29 cellular contexts compared by ENCODE assay signal in the genomic region with DNA sequence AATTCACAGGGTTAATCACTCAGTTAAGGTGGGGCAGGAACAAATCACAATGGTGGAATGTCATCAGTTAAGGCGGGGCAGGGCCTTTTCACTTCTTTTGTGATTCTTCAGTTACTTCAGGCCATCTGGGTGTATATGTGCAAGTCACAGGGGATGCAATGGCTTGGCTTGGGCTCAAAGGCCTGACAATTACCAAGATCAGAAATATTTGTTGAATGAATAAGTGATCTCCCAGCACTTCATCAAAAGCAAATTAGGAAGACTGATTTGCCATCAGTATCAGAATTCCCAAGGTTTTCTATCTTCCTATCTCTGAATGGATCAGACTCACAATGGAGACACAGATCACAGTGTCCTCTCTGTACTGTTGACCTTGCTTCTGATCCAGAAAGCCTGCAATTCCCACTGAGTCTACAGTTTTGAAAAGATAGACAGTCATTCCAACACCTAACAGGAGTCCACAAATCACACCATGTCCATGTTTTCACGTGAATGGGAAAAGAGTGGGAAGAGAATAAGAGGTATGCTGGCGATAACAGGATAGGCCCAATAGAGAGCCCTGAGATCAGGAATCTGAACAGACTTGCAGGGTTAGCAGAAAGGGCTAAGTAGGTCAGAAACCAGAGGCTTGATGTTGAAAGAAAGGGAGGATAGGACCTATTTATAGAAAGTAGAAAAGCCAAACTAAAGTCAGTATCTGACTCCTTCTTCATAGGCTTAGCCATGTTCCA.
DNase-seq lines count a peak whose midpoint lies in the region; ATAC-seq and TF ChIP-seq lines count a peak whose summit lies in the region.
"Had no signal": no experiment of that assay in that cellular context is flagged by ENCODE, and none has a peak within 500 bp of the region (broad histone marks: within the 10 kb centered on the region; RNA-seq: fewer than 3 reads in every experiment).

No MANE protein-coding gene starts in this region.

- no peak for DNase-seq in MCF 10A (ENCODE audit: unreplicated experiment)
- no peak for DNase-seq in breast epithelium (ENCODE audit: low spot score in 2 of 2)
- DNase-seq in adipocyte (ENCODE audit: low read depth), result no peak
- peak in 1 of 2 donors; percentile 26 for DNase-seq in foreskin keratinocyte
- no peak for DNase-seq in type B pancreatic cell (ENCODE audit: extremely low spot score, unreplicated experiment)
- DNase-seq in HuH-7 (ENCODE audit: low spot score), result no peak
- no peak for DNase-seq in CD4-positive, alpha-beta memory T cell
- DNase-seq: activated CD4-positive, alpha-beta memory T cell treated with anti-CD3 and anti-CD28 coated beads, Interleukin-2, amount 10 ng/mL, durations not matched to agents 7 days and 5 days; activated CD8-positive, alpha-beta memory T cell treated with anti-CD3 and anti-CD28 coated beads, Interleukin-2, amount 50 U/mL, for 4 hours; activated naive CD4-positive, alpha-beta T cell treated with Interleukin-2 at 50 U/mL for 16 hours; body of pancreas; CD4-positive, CD25-positive, alpha-beta regulatory T cell; dorsolateral prefrontal cortex; H7; MM.1S; NCI-H1105 treated with DMSO at 0.1 percent for 48 hours; NCI-H1930; NCI-H2171 treated with DMSO at 0.1 percent for 48 hours; NCI-H510A; occipital lobe; stimulated activated CD4-positive, alpha-beta T cell treated with anti-CD3 and anti-CD28 coated beads, Interleukin-15, amount 100 ng/mL, for 24 hours; stimulated activated CD4-positive, alpha-beta T cell treated with anti-CD3 and anti-CD28 coated beads, Interleukin-4, amount 100 ng/mL, for 4 hours; T-helper 9 cell had no signal

- H3K9me3 Mint-ChIP-seq in MCF 10A (ENCODE audit: unreplicated experiment) (no peaks in the 10 kb centered on the region), type B pancreatic cell (no peaks in the 10 kb centered on the region)
- peaks cover 0 to 1% (median 0%) of the 10 kb centered on the region in 8 donors for H3K9me3 Mint-ChIP-seq in CD4-positive, alpha-beta memory T cell
- H3K9me3 Mint-ChIP-seq: activated CD4-positive, alpha-beta memory T cell treated with anti-CD3 and anti-CD28 coated beads, Interleukin-2, amount 10 ng/mL, durations not matched to agents 7 days and 5 days had no signal

- H3K4me3 Mint-ChIP-seq in MCF 10A (ENCODE audit: unreplicated experiment) (no peak overlapping the region), type B pancreatic cell (no peak overlapping the region)
- H3K4me3 Mint-ChIP-seq in CD4-positive, alpha-beta memory T cell, result no peak overlapping the region
- H3K4me3 Mint-ChIP-seq: activated CD4-positive, alpha-beta memory T cell treated with anti-CD3 and anti-CD28 coated beads, Interleukin-2, amount 10 ng/mL, durations not matched to agents 7 days and 5 days; CD4-positive, CD25-positive, alpha-beta regulatory T cell; natural killer cell treated with Interleukin-12 subunit alpha and Interleukin-12 subunit beta and Interleukin-15 and Interleukin-18, amount 100 ng/mL, for 72 hours had no signal

- intact Hi-C loops in MCF 10A (cut with micrococcal nuclease) (no loop called here), breast epithelium (cut with DNase I; ENCODE audit: low total_unique reads) (no loop called here)
- intact Hi-C loops in CD4-positive, alpha-beta memory T cell (cut with micrococcal nuclease), result no loop called here

- H3K4me1 ChIP-seq in breast epithelium (no peaks in the 10 kb centered on the region), adipocyte (ENCODE audit: control insufficient read depth, insufficient read depth, low read length) (peaks cover 14% of the 10 kb centered on the region), foreskin keratinocyte (peaks cover 8% of the 10 kb centered on the region)
- H3K4me1 ChIP-seq in CD4-positive, alpha-beta memory T cell (ENCODE audit: insufficient read depth, low read length), result no peaks in the 10 kb centered on the region
- H3K4me1 ChIP-seq: body of pancreas, SJSA1 had no signal

- peak overlapping the region; percentile 46 for H3K27ac Mint-ChIP-seq in MCF 10A (ENCODE audit: low read depth, unreplicated experiment)
- H3K27ac Mint-ChIP-seq in type B pancreatic cell, result peak overlapping the region; percentile 70
- no peak overlapping the region for H3K27ac Mint-ChIP-seq in CD4-positive, alpha-beta memory T cell
- H3K27ac Mint-ChIP-seq: activated CD4-positive, alpha-beta memory T cell treated with anti-CD3 and anti-CD28 coated beads, Interleukin-2, amount 10 ng/mL, durations not matched to agents 7 days and 5 days; CD4-positive, CD25-positive, alpha-beta regulatory T cell; natural killer cell treated with Interleukin-12 subunit alpha and Interleukin-12 subunit beta and Interleukin-15 and Interleukin-18, amount 100 ng/mL, for 72 hours had no signal

- no peak for TF ChIP-seq POLR2A in breast epithelium (IDR thresholded peaks at IDR 0.05)

- H3K4me3 ChIP-seq in breast epithelium (no peak overlapping the region), adipocyte (ENCODE audit: low read length) (peak overlapping the region; percentile 7)
- H3K4me3 ChIP-seq in CD4-positive, alpha-beta memory T cell (ENCODE audit: low read length in 2 of 2), result no peak overlapping the region
- H3K4me3 ChIP-seq: body of pancreas, dorsolateral prefrontal cortex, lung, SJSA1, tibial nerve had no signal

- no peaks in the 10 kb centered on the region for H3K36me3 ChIP-seq in breast epithelium
- H3K36me3 ChIP-seq in adipocyte (ENCODE audit: control insufficient read depth, insufficient read depth, low read length, severe bottlenecking), result no peaks in the 10 kb centered on the region
- H3K36me3 ChIP-seq in CD4-positive, alpha-beta memory T cell (ENCODE audit: insufficient read depth, low read length), result no peaks in the 10 kb centered on the region
- H3K36me3 ChIP-seq: SJSA1, tibial nerve had no signal

- no peak for TF ChIP-seq CTCF in MCF 10A (IDR thresholded peaks at IDR 0.05; ENCODE audit: unreplicated experiment)
- no peak for TF ChIP-seq CTCF in breast epithelium (IDR thresholded peaks at IDR 0.05)
- no peak for TF ChIP-seq CTCF in foreskin keratinocyte (conservative IDR thresholded peaks at IDR 0.05)
- TF ChIP-seq CTCF in type B pancreatic cell (conservative IDR thresholded peaks at IDR 0.05), result no peak

- no peak overlapping the region for H3K9ac ChIP-seq in adipocyte (ENCODE audit: low read length)

- peaks cover 32% of the 10 kb centered on the region for H3K4me1 Mint-ChIP-seq in MCF 10A (ENCODE audit: insufficient read depth, unreplicated experiment)
- peaks cover 11% of the 10 kb centered on the region for H3K4me1 Mint-ChIP-seq in type B pancreatic cell (ENCODE audit: unreplicated experiment)
- H3K4me1 Mint-ChIP-seq in CD4-positive, alpha-beta memory T cell, result no peaks in the 10 kb centered on the region
- H3K4me1 Mint-ChIP-seq: activated CD4-positive, alpha-beta memory T cell treated with anti-CD3 and anti-CD28 coated beads, Interleukin-2, amount 10 ng/mL, durations not matched to agents 7 days and 5 days; CD4-positive, CD25-positive, alpha-beta regulatory T cell had no signal

- H3K27ac ChIP-seq in breast epithelium, result no peak overlapping the region
- H3K27ac ChIP-seq in foreskin keratinocyte, result peak overlapping the region; percentile 88
- H3K27ac ChIP-seq in CD4-positive, alpha-beta memory T cell (ENCODE audit: low read depth, low read length), result no peak overlapping the region
- H3K27ac ChIP-seq: 22Rv1, body of pancreas, SJSA1 had no signal

- ATAC-seq in foreskin keratinocyte, result no peak
- ATAC-seq in GM19455 (IDR thresholded peaks at IDR 0.05; ENCODE audit: unreplicated experiment), result no peak
- ATAC-seq: body of pancreas had no signal

- H3K9me3 ChIP-seq in breast epithelium (no peaks in the 10 kb centered on the region), adipocyte (ENCODE audit: control insufficient read depth, low read length) (no peaks in the 10 kb centered on the region)
- H3K9me3 ChIP-seq in CD4-positive, alpha-beta memory T cell (ENCODE audit: control insufficient read depth in 1 of 2, low read length in 2 of 2), result no peaks in the 10 kb centered on the region
- H3K9me3 ChIP-seq: body of pancreas, SJSA1, tibial nerve had no signal

- H3K36me3 Mint-ChIP-seq in MCF 10A (ENCODE audit: insufficient read depth, unreplicated experiment) (no peaks in the 10 kb centered on the region), type B pancreatic cell (no peaks in the 10 kb centered on the region)
- H3K36me3 Mint-ChIP-seq in CD4-positive, alpha-beta memory T cell, result no peaks in the 10 kb centered on the region
- H3K36me3 Mint-ChIP-seq: CD4-positive, CD25-positive, alpha-beta regulatory T cell; natural killer cell treated with Interleukin-12 subunit alpha and Interleukin-12 subunit beta and Interleukin-15 and Interleukin-18, amount 100 ng/mL, for 72 hours had no signal

- POLR2A ChIA-PET in MCF 10A (lab: Yijun Ruan, JAX), result no interaction called here
- POLR2A ChIA-PET in CD4-positive, alpha-beta memory T cell (lab: Charles Lee; ENCODE audit: partially characterized antibody), result no interaction called here

- CTCF ChIA-PET in MCF 10A (lab: Yijun Ruan, JAX), result no interaction called here
- CTCF ChIA-PET in CD4-positive, alpha-beta memory T cell (lab: Charles Lee; ENCODE audit: partially characterized antibody), result no interaction called here

- no peaks in the 10 kb centered on the region for H3K27me3 Mint-ChIP-seq in MCF 10A (ENCODE audit: insufficient read depth, unreplicated experiment)
- peaks cover 6% of the 10 kb centered on the region for H3K27me3 Mint-ChIP-seq in type B pancreatic cell
- peaks cover 8 to 10% of the 10 kb centered on the region in 2 donors for H3K27me3 Mint-ChIP-seq in CD4-positive, alpha-beta memory T cell
- H3K27me3 Mint-ChIP-seq: CD4-positive, CD25-positive, alpha-beta regulatory T cell had no signal

- BruUV-seq in MCF 10A (replicated peaks; lab: Mats Ljungman, UMichigan), result no TSS peak

- H3K27me3 ChIP-seq in breast epithelium (no peaks in the 10 kb centered on the region), adipocyte (replicated peaks; ENCODE audit: control insufficient read depth, insufficient read depth, low read length) (peaks cover 4% of the 10 kb centered on the region), foreskin keratinocyte (no peaks in the 10 kb centered on the region)
- H3K27me3 ChIP-seq in CD4-positive, alpha-beta memory T cell (ENCODE audit: insufficient read depth, low read length), result no peaks in the 10 kb centered on the region
- H3K27me3 ChIP-seq: body of pancreas, dorsolateral prefrontal cortex, tibial nerve had no signal

Comparison
In these comparisons a context has a peak if more than half of its experiments do, and no peak if none do; other contexts are left out.
1. H3K27ac Mint-ChIP-seq: peak in MCF 10A (single experiment) and type B pancreatic cell (single experiment); none in CD4-positive, alpha-beta memory T cell (0 of 7).